8 cellular contexts compared by ENCODE assay signal in genomic region chr19:29873024-29873800, GRCh38.
A peak's percentile ranks its signal among the peaks of the same experiment; 100 is the strongest.
DNase-seq lines count a peak whose midpoint lies in the region; ATAC-seq and TF ChIP-seq lines count a peak whose summit lies in the region.

No MANE protein-coding gene starts in this region.

- ATAC-seq in HG02938 (IDR thresholded peaks at IDR 0.05; ENCODE audit: unreplicated experiment): peak; percentile 45
- ATAC-seq in heart left ventricle: peak in 3 of 4 donors; percentile 54 to 84 (median 79)
- no peak for ATAC-seq in HG03469 (IDR thresholded peaks at IDR 0.05; ENCODE audit: unreplicated experiment)

- no peak overlapping the region for H3K9ac ChIP-seq in rectal smooth muscle tissue (ENCODE audit: low read length)

- TF ChIP-seq POLR2A in heart left ventricle (IDR thresholded peaks at IDR 0.05) (no peak), vagina (IDR thresholded peaks at IDR 0.05) (no peak)

- peak; percentile 86 for DNase-seq in GM03348 (ENCODE audit: low spot score)
- DNase-seq in SJSA1 (ENCODE audit: low read depth in 1 of 2, low spot score in 2 of 2): peak; percentile 49 to 72
- peak; percentile 69 for DNase-seq in activated naive CD4-positive, alpha-beta T cell treated with Interleukin-2 at 50 U/mL for 16 hours
- peak in 3 of 5 donors; percentile 49 to 80 (median 59) for DNase-seq in heart left ventricle
- no peak for DNase-seq in vagina (ENCODE audit: extremely low spot score in 2 of 2)

- H3K9me3 ChIP-seq in SJSA1 (replicated peaks): 0 out of 2 replicates have a peak, but pooled peaks cover under 1% of the 10 kb centered on the region
- peaks cover 0 to 2% (median 0%) of the 10 kb centered on the region in 12 donors for H3K9me3 ChIP-seq in heart left ventricle
- no peaks in the 10 kb centered on the region for H3K9me3 ChIP-seq in vagina

- WGBS in heart left ventricle, 4 donors: 1 to 9% (median 2%) methylated on average over 9 to 77 of the region's 77 CpGs

- H3K4me3 ChIP-seq in SJSA1: peak overlapping the region; percentile 41
- peak overlapping the region; percentile 21 to 59 (median 51) for H3K4me3 ChIP-seq in heart left ventricle
- H3K4me3 ChIP-seq in rectal smooth muscle tissue (ENCODE audit: low read length): peak overlapping the region; percentile 48
- H3K4me3 ChIP-seq in vagina: peak overlapping the region; percentile 30 to 43

- intact Hi-C loops in heart left ventricle (cut with DNase I) (loop anchor here (1.0 to 10.0 kb wide), 12 partner anchors 101 to 782 kb away; partner anchors contain the start of gene POP4 (in 1 of the 10)), vagina (cut with DNase I) (loop anchor here (5.0 to 10.0 kb wide), 2 partner anchors 98 to 146 kb away; no protein-coding TSS in a partner anchor)

- TF ChIP-seq CTCF in heart left ventricle (IDR thresholded peaks at IDR 0.05) (peak; percentile 68 to 95 (median 88)), vagina (IDR thresholded peaks at IDR 0.05) (peak; percentile 71 to 94 (median 81))

- no peaks in the 10 kb centered on the region for H3K36me3 ChIP-seq in SJSA1
- no peaks in the 10 kb centered on the region for H3K36me3 ChIP-seq in heart left ventricle
- no peaks in the 10 kb centered on the region for H3K36me3 ChIP-seq in rectal smooth muscle tissue (ENCODE audit: control insufficient read depth, insufficient read depth, low read length)
- H3K36me3 ChIP-seq in vagina: no peaks in the 10 kb centered on the region

- H3K27me3 ChIP-seq in SJSA1 (replicated peaks): no peaks in the 10 kb centered on the region
- peaks cover 0 to 34% (median 19%) of the 10 kb centered on the region in 9 donors for H3K27me3 ChIP-seq in heart left ventricle
- H3K27me3 ChIP-seq in rectal smooth muscle tissue (ENCODE audit: control insufficient read depth, insufficient read depth, low read length): peaks cover 3% of the 10 kb centered on the region
- H3K27me3 ChIP-seq in vagina: no peaks in the 10 kb centered on the region

- H3K27ac ChIP-seq in SJSA1: no peak overlapping the region
- H3K27ac ChIP-seq in heart left ventricle: no peak overlapping the region
- H3K27ac ChIP-seq in rectal smooth muscle tissue (ENCODE audit: low read depth, low read length): no peak overlapping the region
- no peak overlapping the region for H3K27ac ChIP-seq in vagina

- H3K4me1 ChIP-seq in SJSA1 (replicated peaks) (peaks cover 25% of the 10 kb centered on the region), heart left ventricle (peaks cover 0 to 29% (median 12%) of the 10 kb centered on the region in 12 donors), rectal smooth muscle tissue (ENCODE audit: control insufficient read depth, insufficient read depth, low read length) (peaks cover 4% of the 10 kb centered on the region), vagina (peaks cover 13% of the 10 kb centered on the region)

Comparison
In these comparisons a context has a peak if more than half of its experiments do, and no peak if none do; other contexts are left out.
1. DNase-seq: peak in GM03348 (single experiment), SJSA1 (2 of 2), activated naive CD4-positive, alpha-beta T cell treated with Interleukin-2 at 50 U/mL for 16 hours (single experiment) and heart left ventricle (3 of 5); none in vagina (0 of 2).
2. Peak in every context shown above with its lines, with median percentiles within 50 percentile points of each other: H3K4me3 ChIP-seq.